In the genomic region with DNA sequence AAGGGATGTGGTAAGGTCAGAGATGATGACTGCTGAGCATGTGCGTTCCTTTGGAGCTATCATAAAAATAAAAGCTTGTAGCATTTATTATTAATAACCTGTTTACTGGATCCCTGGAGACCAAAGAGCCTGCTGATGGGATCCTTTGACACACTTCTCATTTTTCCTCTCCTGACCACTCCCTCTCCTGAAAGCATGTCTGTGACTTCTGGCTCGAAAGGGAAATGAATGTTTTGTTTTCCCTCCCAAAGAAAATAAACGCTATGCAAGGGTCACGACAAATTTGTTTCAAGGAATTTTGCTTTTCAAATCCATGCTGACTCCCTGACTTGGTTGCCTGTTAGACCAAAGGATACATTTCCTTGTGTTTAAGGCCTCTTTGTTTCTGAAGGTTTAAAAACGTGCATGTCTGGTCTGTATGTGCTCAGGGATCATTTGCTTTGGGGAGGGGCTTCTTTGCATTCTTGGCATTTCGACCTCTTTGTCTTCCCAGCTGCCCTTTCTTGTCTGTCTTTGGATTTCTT, we compare ENCODE assay signal across 10 cellular contexts.
DNase-seq lines count a peak whose midpoint lies in the region; ATAC-seq and TF ChIP-seq lines count a peak whose summit lies in the region.
"Had no signal": no experiment of that assay in that cellular context is flagged by ENCODE, and none has a peak within 500 bp of the region (broad histone marks: within the 10 kb centered on the region; RNA-seq: fewer than 3 reads in every experiment).

No MANE protein-coding gene starts in this region.

- H4K8ac ChIP-seq in mesendoderm (ENCODE audit: low read depth, low read length): no peak overlapping the region

- H3K4me3 ChIP-seq in fibroblast of lung (replicated peaks in 1 of 4; ENCODE audit: control extremely low read depth in 1 of 4, insufficient read depth in 1 of 4, low read depth in 3 of 4, low read length in 4 of 4): no peak overlapping the region
- H3K4me3 ChIP-seq in mesendoderm (ENCODE audit: low read length): no peak overlapping the region
- no peak overlapping the region for H3K4me3 ChIP-seq in smooth muscle cell

- H2AFZ ChIP-seq in fibroblast of lung (ENCODE audit: low read length) (no peak overlapping the region), smooth muscle cell (ENCODE audit: low read depth) (peak overlapping the region; percentile 54)

- H4K20me1 ChIP-seq in fibroblast of lung (ENCODE audit: control insufficient read depth, extremely low read depth, insufficient read depth, low read length) (no peaks in the 10 kb centered on the region), smooth muscle cell (ENCODE audit: low read depth) (no peaks in the 10 kb centered on the region)

- no peak overlapping the region for H3K23ac ChIP-seq in mesendoderm (ENCODE audit: low read length)

- H2AK5ac ChIP-seq in mesendoderm (ENCODE audit: low read length): no peak overlapping the region

- no peak for ATAC-seq in GM21528 (IDR thresholded peaks at IDR 0.05; ENCODE audit: low FRiP score, unreplicated experiment)
- ATAC-seq in HG02623 (IDR thresholded peaks at IDR 0.05; ENCODE audit: unreplicated experiment): no peak

- DNase-seq in NCI-H2227 (lab: John Stamatoyannopoulos, UW; ENCODE audit: unreplicated experiment) (peak; percentile 41), fibroblast of lung (ENCODE audit: low read depth in 2 of 2) (peak; percentile 17 to 56), mesendoderm (peak; percentile 77), smooth muscle cell (lab: John Stamatoyannopoulos, UW; ENCODE audit: unreplicated experiment) (no peak), NCI-H345 (lab: John Stamatoyannopoulos, UW) (no peak)
- DNase-seq: activated CD8-positive, alpha-beta memory T cell treated with anti-CD3 and anti-CD28 coated beads, Interleukin-2, amount 50 U/mL, for 4 hours; foreskin melanocyte; WERI-Rb-1 had no signal

- no CpG with 5 or more reads among the region's 6 CpGs for WGBS in mesendoderm (ENCODE audit: extremely low coverage, insufficient coverage, low lambda C conversion rate)
- WGBS in smooth muscle cell (ENCODE audit: low lambda C conversion rate): 34% methylated on average over 6 of the region's 6 CpGs

- no peak overlapping the region for H3K18ac ChIP-seq in mesendoderm (ENCODE audit: low read length)

- H3K36me3 ChIP-seq in fibroblast of lung (ENCODE audit: control insufficient read depth, insufficient read depth, low read length) (no peaks in the 10 kb centered on the region), mesendoderm (ENCODE audit: control insufficient read depth, insufficient read depth, low read length) (no peaks in the 10 kb centered on the region), smooth muscle cell (ENCODE audit: low read depth) (no peaks in the 10 kb centered on the region)
- H3K36me3 ChIP-seq: WERI-Rb-1 had no signal

- no peak overlapping the region for H4K5ac ChIP-seq in mesendoderm (ENCODE audit: low read length)

- no peaks in the 10 kb centered on the region for H3K79me1 ChIP-seq in mesendoderm (ENCODE audit: low read length)

- H2BK15ac ChIP-seq in mesendoderm (replicated peaks; ENCODE audit: low read depth): no peak overlapping the region

- no peak overlapping the region for H3K9ac ChIP-seq in fibroblast of lung (ENCODE audit: insufficient read depth, low read length)
- H3K9ac ChIP-seq in mesendoderm (ENCODE audit: low read length): no peak overlapping the region
- no peak overlapping the region for H3K9ac ChIP-seq in smooth muscle cell (ENCODE audit: low read depth)

- no peaks in the 10 kb centered on the region for H3K4me1 ChIP-seq in fibroblast of lung (ENCODE audit: control insufficient read depth, extremely low read depth, insufficient read depth, low read length)
- H3K4me1 ChIP-seq in mesendoderm (ENCODE audit: control insufficient read depth, low read depth, low read length): peaks cover 9% of the 10 kb centered on the region
- H3K4me1 ChIP-seq in smooth muscle cell (ENCODE audit: low read depth): peaks cover 32% of the 10 kb centered on the region

- no peak overlapping the region for H3K4ac ChIP-seq in mesendoderm (ENCODE audit: low read depth, low read length)

- H3K4me2 ChIP-seq in fibroblast of lung (ENCODE audit: extremely low read depth, insufficient read depth, low read length) (no peak overlapping the region), mesendoderm (ENCODE audit: low read length) (no peak overlapping the region), smooth muscle cell (no peak overlapping the region)

- H3F3A ChIP-seq in smooth muscle cell (ENCODE audit: low read depth): peaks cover 19% of the 10 kb centered on the region

- H3K56ac ChIP-seq in mesendoderm (ENCODE audit: low read length): no peak overlapping the region

- no peak overlapping the region for H2BK120ac ChIP-seq in mesendoderm (ENCODE audit: low read depth, low read length)

- H3K27ac ChIP-seq in fibroblast of lung (ENCODE audit: insufficient read depth, low read length): no peak overlapping the region
- H3K27ac ChIP-seq in mesendoderm (ENCODE audit: low read depth, low read length): no peak overlapping the region
- no peak overlapping the region for H3K27ac ChIP-seq in smooth muscle cell (ENCODE audit: low read depth)
- H3K27ac ChIP-seq: WERI-Rb-1 had no signal

- H3K27me3 ChIP-seq in fibroblast of lung (ENCODE audit: control insufficient read depth, insufficient read depth, low read length): no peaks in the 10 kb centered on the region
- no peaks in the 10 kb centered on the region for H3K27me3 ChIP-seq in mesendoderm (ENCODE audit: insufficient read depth, low read length, poor library complexity)
- H3K27me3 ChIP-seq in smooth muscle cell (ENCODE audit: low read depth): no peaks in the 10 kb centered on the region

- H3K9me3 ChIP-seq in fibroblast of lung (ENCODE audit: control insufficient read depth, insufficient read depth, low read depth, low read length): no peaks in the 10 kb centered on the region
- H3K9me3 ChIP-seq in smooth muscle cell (replicated peaks; ENCODE audit: low read depth): no peaks in the 10 kb centered on the region

- TF ChIP-seq CTCF in fibroblast of lung (conservative IDR thresholded peaks at IDR 0.05 in 1 of 2, IDR thresholded peaks at IDR 0.05 in 1 of 2; ENCODE audit: low read depth in 1 of 2, low read length in 2 of 2) (no peak), smooth muscle cell (IDR thresholded peaks at IDR 0.05; ENCODE audit: borderline replicate concordance, insufficient read depth, poor library complexity, severe bottlenecking) (no peak)

- H2BK5ac ChIP-seq in mesendoderm (ENCODE audit: low read length): no peak overlapping the region

- H3K79me2 ChIP-seq in fibroblast of lung (ENCODE audit: control insufficient read depth, insufficient read depth, low read length) (no peaks in the 10 kb centered on the region), mesendoderm (ENCODE audit: control insufficient read depth, insufficient read depth, low read length) (no peaks in the 10 kb centered on the region), smooth muscle cell (ENCODE audit: low read depth) (no peaks in the 10 kb centered on the region)

Comparison
In these comparisons a context has a peak if more than half of its experiments do, and no peak if none do; other contexts are left out.
1. DNase-seq: peak in NCI-H2227 (single experiment), fibroblast of lung (2 of 2) and mesendoderm (single experiment); none in smooth muscle cell (single experiment) and NCI-H345 (single experiment).